In genomic region chr6:98633886-98634285, GRCh38 we compare ENCODE assay signal across 27 cellular contexts.
DNase-seq lines count a peak whose midpoint lies in the region; ATAC-seq, FAIRE-seq and TF ChIP-seq lines count a peak whose summit lies in the region.
"Had no signal": no experiment of that assay in that cellular context is flagged by ENCODE, and none has a peak within 500 bp of the region (broad histone marks: within the 10 kb centered on the region; RNA-seq: fewer than 3 reads in every experiment).

No MANE protein-coding gene starts in this region.

- H3K4me3 ChIP-seq in H1 (ENCODE audit: extremely low read depth in 1 of 4, insufficient read depth in 2 of 4, low read depth in 3 of 4, low read length in 4 of 4) (no peak overlapping the region), adrenal gland (no peak overlapping the region)
- H3K4me3 ChIP-seq: BLaER1, colonic mucosa, left lung, MG63, thyroid gland had no signal

- FAIRE-seq in H1 (lab: Jason Lieb, UNC) = no peak
- FAIRE-seq: islet of Langerhans had no signal

- no peak overlapping the region for H3K4me3 Mint-ChIP-seq in H9
- no peak overlapping the region for H3K4me3 Mint-ChIP-seq in activated T-cell treated with anti-CD3 and anti-CD28 coated beads, Interleukin-2, amount 50 U/mL, for 24 hours
- H3K4me3 Mint-ChIP-seq: activated CD4-positive, alpha-beta memory T cell treated with anti-CD3 and anti-CD28 coated beads, Interleukin-2, amount 10 ng/mL, durations not matched to agents 7 days and 5 days; activated naive CD4-positive, alpha-beta T cell treated with anti-CD3 and anti-CD28 coated beads for 36 hours had no signal

- H4K8ac ChIP-seq in H9 (replicated peaks; ENCODE audit: insufficient read length, low read depth, low read length) (no peak overlapping the region), H1 (ENCODE audit: extremely low read depth, insufficient read depth, low read length) (no peak overlapping the region)

- no peak for TF ChIP-seq CTCF in H9 (conservative IDR thresholded peaks at IDR 0.05)
- TF ChIP-seq CTCF in H1 (IDR thresholded peaks at IDR 0.05; ENCODE audit: control extremely low read depth in 1 of 3, insufficient read depth in 1 of 3, low read depth in 1 of 3, low read length in 3 of 3) = no peak
- no peak for TF ChIP-seq CTCF in adrenal gland (IDR thresholded peaks at IDR 0.05)

- no peaks in the 10 kb centered on the region; a peak in 1 of 5 replicates for H3K9me3 Mint-ChIP-seq in H9
- no peaks in the 10 kb centered on the region for H3K9me3 Mint-ChIP-seq in activated T-cell treated with anti-CD3 and anti-CD28 coated beads, Interleukin-2, amount 50 U/mL, for 24 hours
- H3K9me3 Mint-ChIP-seq: activated CD4-positive, alpha-beta memory T cell treated with anti-CD3 and anti-CD28 coated beads, Interleukin-2, amount 10 ng/mL, durations not matched to agents 7 days and 5 days; activated naive CD4-positive, alpha-beta T cell treated with anti-CD3 and anti-CD28 coated beads for 36 hours had no signal

- H3K9ac ChIP-seq in H9 (ENCODE audit: extremely low read depth, insufficient read length, low read length) (no peak overlapping the region), H1 (replicated peaks in 1 of 4; ENCODE audit: extremely low read depth in 1 of 4, low read depth in 3 of 4, low read length in 3 of 4) (no peak overlapping the region)
- H3K9ac ChIP-seq: BLaER1 had no signal

- no peaks in the 10 kb centered on the region for H3K36me3 Mint-ChIP-seq in H9 (ENCODE audit: insufficient read depth in 1 of 3, low read depth in 3 of 3)
- H3K36me3 Mint-ChIP-seq in activated T-cell treated with anti-CD3 and anti-CD28 coated beads, Interleukin-2, amount 50 U/mL, for 24 hours (ENCODE audit: low read depth) = no peaks in the 10 kb centered on the region

- no peaks in the 10 kb centered on the region for H3K27me3 Mint-ChIP-seq in H9 (ENCODE audit: low read depth)
- no peaks in the 10 kb centered on the region for H3K27me3 Mint-ChIP-seq in activated T-cell treated with anti-CD3 and anti-CD28 coated beads, Interleukin-2, amount 50 U/mL, for 24 hours
- H3K27me3 Mint-ChIP-seq: activated CD4-positive, alpha-beta memory T cell treated with anti-CD3 and anti-CD28 coated beads, Interleukin-2, amount 10 ng/mL, durations not matched to agents 7 days and 5 days had no signal

- DNase-seq in H9 = no peak
- DNase-seq in NCI-H1048 (lab: John Stamatoyannopoulos, UW) = peak; percentile 69
- DNase-seq in H1 (ENCODE audit: low read depth in 1 of 2, low spot score in 2 of 2) = no peak
- peak; percentile 11 for DNase-seq in renal cortical epithelial cell (ENCODE audit: low read depth)
- no peak for DNase-seq in adrenal gland
- DNase-seq in activated T-cell treated with anti-CD3 and anti-CD28 coated beads, Interleukin-2, amount 50 U/mL, for 24 hours = no peak
- DNase-seq: activated CD4-positive, alpha-beta memory T cell treated with anti-CD3 and anti-CD28 coated beads, Interleukin-2, amount 10 ng/mL, durations not matched to agents 7 days and 5 days; activated CD8-positive, alpha-beta memory T cell treated with anti-CD3 and anti-CD28 coated beads, Interleukin-2, amount 50 U/mL, for 4 hours; activated naive CD4-positive, alpha-beta T cell treated with anti-CD3 and anti-CD28 coated beads for 36 hours; colonic mucosa; COR-L47; DMS79; effector CD8-positive, alpha-beta T cell; GDM1; left lung; mesenchymal stem cell; MG63; NCI-H1417 treated with DMSO at 0.1 percent for 48 hours; NCI-H2029 treated with DMSO at 0.1 percent for 48 hours; NCI-H82; stimulated activated CD4-positive, alpha-beta T cell treated with anti-CD3 and anti-CD28 coated beads, Interleukin-12 subunit alpha, Interleukin-12 subunit beta, amount 100 ng/mL, for 4 hours; stimulated activated CD4-positive, alpha-beta T cell treated with anti-CD3 and anti-CD28 coated beads, Interleukin-4, amount 100 ng/mL, for 1 hour; thyroid gland had no signal

- H3K27me3 ChIP-seq in H9 (ENCODE audit: insufficient read depth, low read length) (no peaks in the 10 kb centered on the region), H1 (replicated peaks in 1 of 4; ENCODE audit: control insufficient read depth in 3 of 4, extremely low read depth in 1 of 4, insufficient read depth in 3 of 4, low read length in 3 of 4) (no peaks in the 10 kb centered on the region), adrenal gland (no peaks in the 10 kb centered on the region)
- H3K27me3 ChIP-seq: BLaER1, colonic mucosa, left lung, MG63, thyroid gland had no signal

- H2BK12ac ChIP-seq in H9 (ENCODE audit: insufficient read length, low read depth, low read length) (no peak overlapping the region), H1 (ENCODE audit: low read depth, low read length) (peak overlapping the region; percentile 20; the same call in 1 of the 2 replicates)

- intact Hi-C loops in adrenal gland (cut with DNase I) = no loop called here

- H3K36me3 ChIP-seq in H1 (ENCODE audit: control insufficient read depth in 2 of 4, insufficient read depth in 4 of 4, low read length in 3 of 4) = no peaks in the 10 kb centered on the region
- no peaks in the 10 kb centered on the region for H3K36me3 ChIP-seq in adrenal gland (replicated peaks in 1 of 2)
- H3K36me3 ChIP-seq: BLaER1, colonic mucosa, left lung, MG63, thyroid gland had no signal

- no peak for TF ChIP-seq EP300 in H1 (IDR thresholded peaks at IDR 0.05; ENCODE audit: borderline replicate concordance in 1 of 2, low read depth in 2 of 2, low read length in 2 of 2)

- H3K79me2 ChIP-seq in H9 (ENCODE audit: insufficient read depth, low read length) (no peaks in the 10 kb centered on the region), H1 (ENCODE audit: control insufficient read depth in 1 of 2, insufficient read depth in 2 of 2, low read length in 2 of 2) (no peaks in the 10 kb centered on the region)

- H3K14ac ChIP-seq in H9 (ENCODE audit: insufficient read depth, low read length) (no peak overlapping the region), H1 (ENCODE audit: insufficient read length) (no peak overlapping the region)

- H4K20me1 ChIP-seq in H9 (ENCODE audit: control insufficient read depth, insufficient read depth, insufficient read length) = no peaks in the 10 kb centered on the region
- H4K20me1 ChIP-seq in H1 (replicated peaks in 1 of 2; ENCODE audit: control insufficient read depth in 1 of 2, insufficient read depth in 2 of 2, low read length in 2 of 2) = no peaks in the 10 kb centered on the region
- H4K20me1 ChIP-seq: BLaER1 had no signal

- no peak overlapping the region for H3T11ph ChIP-seq in H9 (ENCODE audit: low read length)

- TF ChIP-seq POLR2A in H1 (IDR thresholded peaks at IDR 0.05; ENCODE audit: control extremely low read depth in 1 of 2, low read depth in 2 of 2, low read length in 2 of 2) (no peak), adrenal gland (IDR thresholded peaks at IDR 0.05) (no peak)

- POLR2A ChIA-PET in H1 (lab: Charles Lee; ENCODE audit: partially characterized antibody) = no interaction called here

- H3K4me1 Mint-ChIP-seq in H9 = peaks cover 75 to 78% of the 10 kb centered on the region in 2 experiments
- no peaks in the 10 kb centered on the region for H3K4me1 Mint-ChIP-seq in activated T-cell treated with anti-CD3 and anti-CD28 coated beads, Interleukin-2, amount 50 U/mL, for 24 hours (ENCODE audit: low read depth)
- H3K4me1 Mint-ChIP-seq: activated CD4-positive, alpha-beta memory T cell treated with anti-CD3 and anti-CD28 coated beads, Interleukin-2, amount 10 ng/mL, durations not matched to agents 7 days and 5 days had no signal

- H2BK15ac ChIP-seq in H9 (ENCODE audit: low read depth, low read length) = no peak overlapping the region
- H2BK15ac ChIP-seq in H1 (ENCODE audit: low read length) = no peak overlapping the region

- H3K27ac Mint-ChIP-seq in H9 = peak overlapping the region; percentile 42 to 52 (median 42); a peak in 6 of 7 replicates
- no peak overlapping the region for H3K27ac Mint-ChIP-seq in activated T-cell treated with anti-CD3 and anti-CD28 coated beads, Interleukin-2, amount 50 U/mL, for 24 hours
- H3K27ac Mint-ChIP-seq: activated CD4-positive, alpha-beta memory T cell treated with anti-CD3 and anti-CD28 coated beads, Interleukin-2, amount 10 ng/mL, durations not matched to agents 7 days and 5 days; activated naive CD4-positive, alpha-beta T cell treated with anti-CD3 and anti-CD28 coated beads for 36 hours had no signal

- H3K23ac ChIP-seq in H9 (ENCODE audit: insufficient read length, low read depth, low read length) = no peak overlapping the region
- no peak overlapping the region for H3K23ac ChIP-seq in H1 (ENCODE audit: insufficient read length)

- H3K4me2 ChIP-seq in H9 (ENCODE audit: insufficient read depth, insufficient read length, low read length) (no peak overlapping the region), H1 (ENCODE audit: insufficient read depth in 1 of 2, low read depth in 2 of 2, low read length in 2 of 2) (peak overlapping the region in 1 of 2 experiments; percentile 4; a peak in 1 of 4 replicates)
- H3K4me2 ChIP-seq: BLaER1 had no signal

- no peak overlapping the region for H3K56ac ChIP-seq in H9 (ENCODE audit: insufficient read length, low read depth, low read length)
- no peak overlapping the region for H3K56ac ChIP-seq in H1 (replicated peaks; ENCODE audit: insufficient read length, low read depth, low read length)

- CTCF ChIA-PET in H1 (lab: Charles Lee; ENCODE audit: partially characterized antibody) = no interaction called here

- H3K9me3 ChIP-seq in H9 (ENCODE audit: control insufficient read depth, low read depth, low read length) = no peaks in the 10 kb centered on the region
- no peaks in the 10 kb centered on the region for H3K9me3 ChIP-seq in H1 (ENCODE audit: insufficient read depth in 2 of 2, low read depth in 1 of 2, low read length in 1 of 2)
- no peaks in the 10 kb centered on the region for H3K9me3 ChIP-seq in adrenal gland (replicated peaks in 1 of 3)
- H3K9me3 ChIP-seq: BLaER1, colonic mucosa, left lung, MG63, thyroid gland had no signal

- H2BK5ac ChIP-seq in H9 (ENCODE audit: insufficient read length, low read length) (no peak overlapping the region), H1 (ENCODE audit: low read depth, low read length) (peak overlapping the region; percentile 46; the same call in 1 of the 2 replicates)

- no peak overlapping the region for H2AK5ac ChIP-seq in H9 (ENCODE audit: insufficient read length, low read length)
- H2AK5ac ChIP-seq in H1 (ENCODE audit: low read depth, low read length) = no peak overlapping the region

- H2BK120ac ChIP-seq in H9 (ENCODE audit: low read depth, low read length, poor library complexity, severe bottlenecking) (no peak overlapping the region), H1 (replicated peaks; ENCODE audit: low read depth, low read length) (no peak overlapping the region)

- H2BK20ac ChIP-seq in H9 (ENCODE audit: low read depth, low read length, poor library complexity, severe bottlenecking) (no peak overlapping the region), H1 (ENCODE audit: low read length) (no peak overlapping the region)

- H4K91ac ChIP-seq in H9 (ENCODE audit: insufficient read length, low read depth, low read length) (no peak overlapping the region), H1 (replicated peaks; ENCODE audit: insufficient read length, low read length) (no peak overlapping the region)

- H2AFZ ChIP-seq in H9 (ENCODE audit: low read length) (no peak overlapping the region), H1 (ENCODE audit: low read length) (no peak overlapping the region)

- TF ChIP-seq RAD21 in H1 (IDR thresholded peaks at IDR 0.05 in 1 of 2, conservative IDR thresholded peaks at IDR 0.05 in 1 of 2; ENCODE audit: low read depth in 2 of 2, low read length in 2 of 2) = no peak

- H3K79me1 ChIP-seq in H9 (ENCODE audit: insufficient read depth, low read depth, low read length, poor library complexity, severe bottlenecking) = no peaks in the 10 kb centered on the region
- H3K79me1 ChIP-seq in H1 (ENCODE audit: low read depth, low read length) = no peaks in the 10 kb centered on the region

- H3K18ac ChIP-seq in H9 (ENCODE audit: insufficient read length, low read depth, low read length) (no peak overlapping the region), H1 (ENCODE audit: extremely low read depth, low read length) (no peak overlapping the region)

- H3K4me1 ChIP-seq in H9 (ENCODE audit: insufficient read depth, low read length) (peaks cover 11% of the 10 kb centered on the region; the same call in 1 of the 2 replicates), H1 (replicated peaks in 1 of 4; ENCODE audit: control insufficient read depth in 3 of 4, insufficient read depth in 4 of 4, low read length in 3 of 4) (peaks cover 3 to 23% (median 17%) of the 10 kb centered on the region in 4 experiments; a peak in 4 of 7 replicates), adrenal gland (replicated peaks in 1 of 2) (no peaks in the 10 kb centered on the region)
- H3K4me1 ChIP-seq: BLaER1, colonic mucosa, left lung, thyroid gland had no signal

- H3K27ac ChIP-seq in H9 (ENCODE audit: insufficient read length, low read depth, low read length) (no peak overlapping the region), H1 (ENCODE audit: low read depth, low read length) (no peak overlapping the region), adrenal gland (no peak overlapping the region)
- H3K27ac ChIP-seq: BLaER1, colonic mucosa, left lung, thyroid gland had no signal

- ATAC-seq in HG03025 (IDR thresholded peaks at IDR 0.05; ENCODE audit: low FRiP score, unreplicated experiment) = no peak
- ATAC-seq: sciatic nerve had no signal

- H3K23me2 ChIP-seq in H9 (ENCODE audit: insufficient read length, low read depth, low read length, poor library complexity, severe bottlenecking) (no peaks in the 10 kb centered on the region), H1 (ENCODE audit: low read depth, low read length) (no peaks in the 10 kb centered on the region)

- H4K5ac ChIP-seq in H9 (ENCODE audit: insufficient read length, low read depth, low read length) (no peak overlapping the region), H1 (ENCODE audit: insufficient read length, low read depth, low read length) (no peak overlapping the region)

- H3K4ac ChIP-seq in H9 (ENCODE audit: low read depth, low read length) = no peak overlapping the region
- no peak overlapping the region for H3K4ac ChIP-seq in H1 (replicated peaks; ENCODE audit: insufficient read length, low read depth, low read length)

Comparison
In these comparisons a context has a peak if more than half of its experiments do, and no peak if none do; other contexts are left out.
1. DNase-seq: peak in NCI-H1048 (single experiment) and renal cortical epithelial cell (single experiment); none in H9 (single experiment), H1 (0 of 2), adrenal gland (0 of 7) and activated T-cell treated with anti-CD3 and anti-CD28 coated beads, Interleukin-2, amount 50 U/mL, for 24 hours (single experiment).